Comparison of ENCODE assay signal across 8 cellular contexts in genomic region chr1:148679787-148680326, GRCh38.
DNase-seq lines count a peak whose midpoint lies in the region; ATAC-seq and TF ChIP-seq lines count a peak whose summit lies in the region.
"Not testable (repeated sequence)": the region's sequence is repeated elsewhere in the genome, so short reads cannot be mapped to it uniquely, and the experiment has no call there.

No MANE protein-coding gene starts in this region.

- not testable (repeated sequence) for H3K27me3 ChIP-seq in CD8-positive, alpha-beta T cell (ENCODE audit: insufficient read depth, low read length); kidney epithelial cell (ENCODE audit: control insufficient read depth, insufficient read depth, low read length); upper lobe of right lung

- POLR2A ChIA-PET in CD8-positive, alpha-beta T cell (lab: Charles Lee), result not testable (repeated sequence)

- not testable (repeated sequence) for H3K9me3 Mint-ChIP-seq in CD8-positive, alpha-beta T cell; activated T-cell treated with anti-CD3 and anti-CD28 coated beads, Interleukin-2, amount 50 U/mL, for 72 hours; dendritic cell treated with granulocyte-macrophage colony-stimulating factor and Interleukin-4, amounts not matched to agents 40 ng/mL and 50 ng/mL, for 4 days

- intact Hi-C loops in CD8-positive, alpha-beta T cell (cut with DNase I, micrococcal nuclease); dendritic cell treated with granulocyte-macrophage colony-stimulating factor and Interleukin-4, amounts not matched to agents 40 ng/mL and 50 ng/mL, for 4 days (cut with micrococcal nuclease); upper lobe of right lung (cut with DNase I): not testable (repeated sequence)

- DNase-seq in CD8-positive, alpha-beta T cell; HFF-Myc (ENCODE audit: extremely low read depth, low read depth); activated T-cell treated with anti-CD3 and anti-CD28 coated beads, Interleukin-2, amount 50 U/mL, for 72 hours; kidney epithelial cell (ENCODE audit: low read depth); omental fat pad (ENCODE audit: low spot score); upper lobe of right lung: not testable (repeated sequence)

- H3K4me1 Mint-ChIP-seq in CD8-positive, alpha-beta T cell (ENCODE audit: low read depth); activated T-cell treated with anti-CD3 and anti-CD28 coated beads, Interleukin-2, amount 50 U/mL, for 72 hours (ENCODE audit: low read depth); dendritic cell treated with granulocyte-macrophage colony-stimulating factor and Interleukin-4, amounts not matched to agents 40 ng/mL and 50 ng/mL, for 4 days (ENCODE audit: low read depth): not testable (repeated sequence)

- not testable (repeated sequence) for H3K27ac ChIP-seq in CD8-positive, alpha-beta T cell (ENCODE audit: low read depth, low read length); upper lobe of right lung

- not testable (repeated sequence) for H3K27ac Mint-ChIP-seq in CD8-positive, alpha-beta T cell; activated T-cell treated with anti-CD3 and anti-CD28 coated beads, Interleukin-2, amount 50 U/mL, for 72 hours
- peak overlapping the region; percentile 75 for H3K27ac Mint-ChIP-seq in dendritic cell treated with granulocyte-macrophage colony-stimulating factor and Interleukin-4, amounts not matched to agents 40 ng/mL and 50 ng/mL, for 4 days

- peak; percentile 65 for ATAC-seq in CD8-positive, alpha-beta T cell
- ATAC-seq in SK-N-SH treated with all-trans-retinoic acid at 6 μM for 48 hours (peak; percentile 86), omental fat pad (ENCODE audit: low FRiP score) (peak; percentile 90), upper lobe of right lung (peak; percentile 87)
- peak; percentile 89 to 97 for ATAC-seq in activated T-cell treated with anti-CD3 and anti-CD28 coated beads, Interleukin-2, amount 50 U/mL, for 72 hours (replicated peaks in 1 of 2)

- H3K4me1 ChIP-seq in CD8-positive, alpha-beta T cell (ENCODE audit: insufficient read depth, low read length); upper lobe of right lung: not testable (repeated sequence)

- CTCF ChIA-PET in CD8-positive, alpha-beta T cell (lab: Charles Lee), result not testable (repeated sequence)

- not testable (repeated sequence) for H3K4me3 Mint-ChIP-seq in CD8-positive, alpha-beta T cell
- peak overlapping the region; percentile 73 to 84 for H3K4me3 Mint-ChIP-seq in activated T-cell treated with anti-CD3 and anti-CD28 coated beads, Interleukin-2, amount 50 U/mL, for 72 hours
- H3K4me3 Mint-ChIP-seq in dendritic cell treated with granulocyte-macrophage colony-stimulating factor and Interleukin-4, amounts not matched to agents 40 ng/mL and 50 ng/mL, for 4 days, result peak overlapping the region; percentile 86

- H3K9me3 ChIP-seq in CD8-positive, alpha-beta T cell (ENCODE audit: low read length); upper lobe of right lung: not testable (repeated sequence)

- not testable (repeated sequence) for H3K36me3 ChIP-seq in CD8-positive, alpha-beta T cell (ENCODE audit: insufficient read depth, low read length); kidney epithelial cell (ENCODE audit: control insufficient read depth, insufficient read depth, low read length); upper lobe of right lung

- TF ChIP-seq CTCF in CD8-positive, alpha-beta T cell (IDR thresholded peaks at IDR 0.05); HFF-Myc (IDR thresholded peaks at IDR 0.05; ENCODE audit: low read depth, low read length, missing control alignments); kidney epithelial cell (IDR thresholded peaks at IDR 0.05; ENCODE audit: insufficient read depth, low read length, poor library complexity, severe bottlenecking); omental fat pad (IDR thresholded peaks at IDR 0.05); upper lobe of right lung (IDR thresholded peaks at IDR 0.05): not testable (repeated sequence)

- H3K4me3 ChIP-seq in CD8-positive, alpha-beta T cell (ENCODE audit: low read depth, low read length), result not testable (repeated sequence)
- H3K4me3 ChIP-seq in HFF-Myc (replicated peaks; ENCODE audit: low read depth, low read length) (peak overlapping the region; percentile 48; the same call in 1 of the 2 replicates), kidney epithelial cell (ENCODE audit: low read depth, low read length) (peak overlapping the region; percentile 41), upper lobe of right lung (peak overlapping the region; percentile 58)

- not testable (repeated sequence) for H3K36me3 Mint-ChIP-seq in CD8-positive, alpha-beta T cell; activated T-cell treated with anti-CD3 and anti-CD28 coated beads, Interleukin-2, amount 50 U/mL, for 72 hours (ENCODE audit: insufficient read depth in 2 of 2); dendritic cell treated with granulocyte-macrophage colony-stimulating factor and Interleukin-4, amounts not matched to agents 40 ng/mL and 50 ng/mL, for 4 days (ENCODE audit: low read depth)

- not testable (repeated sequence) for H3K27me3 Mint-ChIP-seq in CD8-positive, alpha-beta T cell (ENCODE audit: low read depth); activated T-cell treated with anti-CD3 and anti-CD28 coated beads, Interleukin-2, amount 50 U/mL, for 72 hours (ENCODE audit: low read depth); dendritic cell treated with granulocyte-macrophage colony-stimulating factor and Interleukin-4, amounts not matched to agents 40 ng/mL and 50 ng/mL, for 4 days
